ENCODE assay signal across 8 cellular contexts in genomic region chr11:65781152-65781961, GRCh38. TPM values are rescaled to one million over a fixed set of nuclear protein-coding genes. Genes with fewer than 3 reads are reported as not detected.
DNase-seq lines count a peak whose midpoint lies in the region; ATAC-seq and TF ChIP-seq lines count a peak whose summit lies in the region.

No MANE protein-coding gene starts in this region.

- H3K4me1 ChIP-seq in PC-3 (ENCODE audit: insufficient read depth, low read length), result peaks cover 31% of the 10 kb centered on the region

- no peak overlapping the region for H3K9ac ChIP-seq in PC-3 (ENCODE audit: low read length)

- peaks cover 22% of the 10 kb centered on the region for H4K20me1 ChIP-seq in PC-3 (ENCODE audit: low read length)

- peaks cover 27% of the 10 kb centered on the region for H3K27me3 Mint-ChIP-seq in activated CD8-positive, alpha-beta memory T cell treated with anti-CD3 and anti-CD28 coated beads, Interleukin-2, amount 10 ng/mL, durations not matched to agents 7 days and 5 days
- H3K27me3 Mint-ChIP-seq in natural killer cell (ENCODE audit: low read depth in 2 of 2), result peaks cover 11 to 17% of the 10 kb centered on the region in 2 donors

- peak overlapping the region; percentile 75 for H3K4me2 ChIP-seq in PC-3 (ENCODE audit: low read length)

- CTCF ChIA-PET in activated CD8-positive, alpha-beta memory T cell treated with anti-CD3 and anti-CD28 coated beads, Interleukin-2, amount 10 ng/mL, durations not matched to agents 7 days and 5 days (lab: Charles Lee), result interaction anchor here (1.1 to 8.0 kb wide), 23 partner anchors 9 to 264 kb away, joined by 3 to 128 read pairs (median 18); partner anchors contain the start of genes BANF1, CCDC85B, CFL1 and FIBP
- CTCF ChIA-PET in HEK293T (lab: Yijun Ruan, JAX), result interaction anchor here (1.2 to 3.6 kb wide), 7 partner anchors 9 to 221 kb away, joined by 3 to 23 read pairs (median 9); partner anchors contain the start of gene KAT5
- CTCF ChIA-PET in PC-3 (lab: Charles Lee), result interaction anchor here (2.1 kb wide), 2 partner anchors 11 to 36 kb away, joined by 17 to 44 read pairs; no protein-coding TSS in a partner anchor

- H3K9me3 Mint-ChIP-seq in activated CD8-positive, alpha-beta memory T cell treated with anti-CD3 and anti-CD28 coated beads, Interleukin-2, amount 10 ng/mL, durations not matched to agents 7 days and 5 days (ENCODE audit: low read depth), result no peaks in the 10 kb centered on the region
- no peaks in the 10 kb centered on the region for H3K9me3 Mint-ChIP-seq in natural killer cell

- H3K9me3 ChIP-seq in PC-3 (ENCODE audit: low read length), result no peaks in the 10 kb centered on the region

- no peaks in the 10 kb centered on the region for H3F3A ChIP-seq in PC-3 (ENCODE audit: low read length, unreplicated experiment)

- no peaks in the 10 kb centered on the region for H3K9me2 ChIP-seq in PC-3 (replicated peaks; ENCODE audit: low read length)

- peaks cover 9% of the 10 kb centered on the region for H3K36me3 Mint-ChIP-seq in activated CD8-positive, alpha-beta memory T cell treated with anti-CD3 and anti-CD28 coated beads, Interleukin-2, amount 10 ng/mL, durations not matched to agents 7 days and 5 days
- no peaks in the 10 kb centered on the region for H3K36me3 Mint-ChIP-seq in natural killer cell

- no peak overlapping the region for H3K27ac ChIP-seq in PC-3 (ENCODE audit: low read length)

- DNase-seq in activated CD8-positive, alpha-beta memory T cell treated with anti-CD3 and anti-CD28 coated beads, Interleukin-2, amount 10 ng/mL, durations not matched to agents 7 days and 5 days, result no peak
- no peak for DNase-seq in activated CD8-positive, alpha-beta memory T cell treated with anti-CD3 and anti-CD28 coated beads, Interleukin-2, amount 50 U/mL, for 48 hours
- DNase-seq in HEK293T (ENCODE audit: extremely low spot score), result peak; percentile 81
- peak; percentile 39 for DNase-seq in PC-3
- no peak for DNase-seq in epithelial cell of proximal tubule (ENCODE audit: low read depth)
- no peak for DNase-seq in natural killer cell
- no peak for DNase-seq in NCI-H128 (lab: John Stamatoyannopoulos, UW; ENCODE audit: unreplicated experiment)
- no peak for DNase-seq in COR-L47 (lab: John Stamatoyannopoulos, UW)

- TF ChIP-seq CTCF in PC-3 (conservative IDR thresholded peaks at IDR 0.05; ENCODE audit: low read depth, low read length) (0 out of 2 replicates have a peak, but pooled peaks have one; percentile 23), epithelial cell of proximal tubule (conservative IDR thresholded peaks at IDR 0.05; ENCODE audit: low read depth, low read length) (no peak), natural killer cell (IDR thresholded peaks at IDR 0.05) (no peak)

- no peaks in the 10 kb centered on the region for H3K27me3 ChIP-seq in PC-3 (ENCODE audit: low read length)

- H3K79me2 ChIP-seq in PC-3 (ENCODE audit: low read length), result peaks cover 42% of the 10 kb centered on the region

- POLR2A ChIA-PET in HEK293T (lab: Yijun Ruan, JAX) (interaction anchor here (1.3 to 2.3 kb wide), 3 partner anchors 61 to 109 kb away, joined by 6 to 14 read pairs (median 9); partner anchors contain the start of genes CCDC85B, KAT5 and RNASEH2C), PC-3 (lab: Charles Lee; ENCODE audit: unreplicated experiment) (no interaction called here)

- H3K4me1 Mint-ChIP-seq in activated CD8-positive, alpha-beta memory T cell treated with anti-CD3 and anti-CD28 coated beads, Interleukin-2, amount 10 ng/mL, durations not matched to agents 7 days and 5 days, result peaks cover 26% of the 10 kb centered on the region
- H3K4me1 Mint-ChIP-seq in natural killer cell, result peaks cover 14 to 24% of the 10 kb centered on the region in 2 donors

- peak overlapping the region; percentile 55 for H3K4me3 ChIP-seq in PC-3 (ENCODE audit: low read length)
- peak overlapping the region; percentile 77 for H3K4me3 ChIP-seq in epithelial cell of proximal tubule (ENCODE audit: low read depth, low read length)

- ATAC-seq in activated CD8-positive, alpha-beta memory T cell treated with anti-CD3 and anti-CD28 coated beads, Interleukin-2, amount 10 ng/mL, durations not matched to agents 7 days and 5 days, result peak; percentile 38
- peak; percentile 26 for ATAC-seq in PC-3
- peak; percentile 52 to 61 (median 55) for ATAC-seq in natural killer cell

- H3K4me3 Mint-ChIP-seq in activated CD8-positive, alpha-beta memory T cell treated with anti-CD3 and anti-CD28 coated beads, Interleukin-2, amount 10 ng/mL, durations not matched to agents 7 days and 5 days, result no peak overlapping the region
- H3K4me3 Mint-ChIP-seq in natural killer cell, result no peak overlapping the region

- intact Hi-C loops in PC-3 (cut with micrococcal nuclease), result no loop called here
- intact Hi-C loops in natural killer cell (cut with micrococcal nuclease), result loop anchor here (2.0 to 10.0 kb wide), 2 partner anchors 37 to 427 kb away; partner anchors contain the start of gene TIGD3

- peak overlapping the region; percentile 72 for H2AFZ ChIP-seq in PC-3 (ENCODE audit: low read length)

- no TSS peak for BruUV-seq in PC-3 (replicated peaks; lab: Mats Ljungman, UMichigan)

- no peak overlapping the region for H3K27ac Mint-ChIP-seq in activated CD8-positive, alpha-beta memory T cell treated with anti-CD3 and anti-CD28 coated beads, Interleukin-2, amount 10 ng/mL, durations not matched to agents 7 days and 5 days
- H3K27ac Mint-ChIP-seq in natural killer cell, result no peak overlapping the region

- peaks cover 17% of the 10 kb centered on the region; the same call in 1 of the 2 replicates for H3K36me3 ChIP-seq in PC-3 (ENCODE audit: low read depth, low read length)

TF ChIP-seq in HEK293T, 16 proteins besides CTCF, POLR2A, EP300 and RAD21:
- TF ChIP-seq CTBP1 (IDR thresholded peaks at IDR 0.05; ENCODE audit: borderline replicate concordance), result no peak
- no peak for TF ChIP-seq FOXM1 (IDR thresholded peaks at IDR 0.05; ENCODE audit: borderline replicate concordance)
- no peak for TF ChIP-seq SUZ12 (IDR thresholded peaks at IDR 0.05)
- TF ChIP-seq L3MBTL2 (conservative IDR thresholded peaks at IDR 0.05), result no peak
- no peak for TF ChIP-seq SP1 (IDR thresholded peaks at IDR 0.05)
- TF ChIP-seq ARNT (IDR thresholded peaks at IDR 0.05), result no peak
- no peak for TF ChIP-seq FOXK2 (IDR thresholded peaks at IDR 0.05)
- TF ChIP-seq, protein P1, sequence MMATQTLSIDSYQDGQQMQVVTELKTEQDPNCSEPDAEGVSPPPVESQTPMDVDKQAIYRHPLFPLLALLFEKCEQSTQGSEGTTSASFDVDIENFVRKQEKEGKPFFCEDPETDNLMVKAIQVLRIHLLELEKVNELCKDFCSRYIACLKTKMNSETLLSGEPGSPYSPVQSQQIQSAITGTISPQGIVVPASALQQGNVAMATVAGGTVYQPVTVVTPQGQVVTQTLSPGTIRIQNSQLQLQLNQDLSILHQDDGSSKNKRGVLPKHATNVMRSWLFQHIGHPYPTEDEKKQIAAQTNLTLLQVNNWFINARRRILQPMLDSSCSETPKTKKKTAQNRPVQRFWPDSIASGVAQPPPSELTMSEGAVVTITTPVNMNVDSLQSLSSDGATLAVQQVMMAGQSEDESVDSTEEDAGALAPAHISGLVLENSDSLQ (IDR thresholded peaks at IDR 0.05), result no peak
- no peak for TF ChIP-seq TARDBP (IDR thresholded peaks at IDR 0.05)
- no peak for TF ChIP-seq FOXA1 (IDR thresholded peaks at IDR 0.05)

RNA-seq across cellular contexts. Expression of gene AP5B1, which starts 0.6 kb away (rescaled TPM):
- 10 to 100 TPM; 25.0 to 25.8 TPM for total RNA-seq in activated CD8-positive, alpha-beta memory T cell treated with anti-CD3 and anti-CD28 coated beads, Interleukin-2, amount 10 ng/mL, durations not matched to agents 7 days and 5 days
- 24.2 and 31.4 TPM in 2 replicates for total RNA-seq in PC-3 (2014; rRNA removed)
- 14.0 and 17.9 TPM in 2 replicates for total RNA-seq in epithelial cell of proximal tubule
- 10 to 100 TPM; 13.9 to 22.5 (median 21.3) TPM for total RNA-seq in natural killer cell

RNA-seq across cellular contexts. Expression of gene OVOL1, which starts 5.5 kb away (rescaled TPM):
- total RNA-seq in activated CD8-positive, alpha-beta memory T cell treated with anti-CD3 and anti-CD28 coated beads, Interleukin-2, amount 10 ng/mL, durations not matched to agents 7 days and 5 days, result not detected
- total RNA-seq in PC-3 (2014; rRNA removed) (17.1 and 18.1 TPM in 2 replicates), epithelial cell of proximal tubule (4.8 and 12.5 TPM in 2 replicates), natural killer cell (under 1 TPM in 2 of 3 donors, not detected in 1; 0.11 to 0.12 TPM)

RNA-seq across cellular contexts. Expression of gene SNX32, which starts 52.4 kb away (rescaled TPM):
- total RNA-seq in activated CD8-positive, alpha-beta memory T cell treated with anti-CD3 and anti-CD28 coated beads, Interleukin-2, amount 10 ng/mL, durations not matched to agents 7 days and 5 days, result 1 to 10 TPM; 1.7 to 2.4 TPM
- not detected in 2 replicates for total RNA-seq in PC-3 (2014; rRNA removed)
- 2.1 TPM in 1 of 2 replicates, not detected in the other for total RNA-seq in epithelial cell of proximal tubule
- total RNA-seq in natural killer cell, result 1 to 10 TPM in 1 of 3 donors, under 1 TPM in 2; 0.31 to 2.0 (median 0.54) TPM

Comparison
In these comparisons a context has a peak if more than half of its experiments do, and no peak if none do; other contexts are left out.
1. DNase-seq: peak in HEK293T (single experiment) and PC-3 (single experiment); none in activated CD8-positive, alpha-beta memory T cell treated with anti-CD3 and anti-CD28 coated beads, Interleukin-2, amount 10 ng/mL, durations not matched to agents 7 days and 5 days (single experiment), activated CD8-positive, alpha-beta memory T cell treated with anti-CD3 and anti-CD28 coated beads, Interleukin-2, amount 50 U/mL, for 48 hours (single experiment), epithelial cell of proximal tubule (single experiment), natural killer cell (single experiment), NCI-H128 (single experiment) and COR-L47 (single experiment).
2. Peak in every context shown above with its lines, with median percentiles within 50 percentile points of each other: ATAC-seq.